In the genomic region with DNA sequence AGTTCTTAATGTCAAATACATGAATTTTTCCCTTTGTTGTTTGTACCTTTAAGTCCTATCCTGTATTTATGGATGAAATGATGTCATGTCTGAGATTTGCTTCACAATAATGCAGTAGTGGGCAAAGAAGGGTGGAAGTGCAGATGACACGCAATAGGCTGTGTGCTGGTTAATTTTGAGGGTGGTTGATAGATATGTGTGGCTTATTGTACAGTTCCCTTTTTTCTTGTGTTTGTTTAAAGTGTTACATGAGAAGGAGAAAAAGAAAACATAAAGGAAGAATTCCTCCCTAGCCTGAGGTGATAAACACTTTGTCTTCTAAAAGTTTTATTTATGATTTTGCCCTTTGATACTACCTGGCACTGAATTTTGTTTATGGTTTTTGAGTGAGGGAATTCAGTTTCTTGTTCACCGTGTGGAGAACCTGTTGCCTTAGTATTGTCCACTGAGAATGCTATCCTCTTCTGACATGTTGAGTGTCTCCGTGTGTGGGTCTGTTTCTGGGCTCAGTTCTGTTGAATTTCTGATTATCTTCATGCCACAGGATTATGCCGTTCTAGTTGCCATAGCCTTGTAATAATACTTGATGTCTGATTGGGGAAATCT, we compare ENCODE assay signal across 14 cellular contexts. TPM values are rescaled to one million over a fixed set of nuclear protein-coding genes. Genes with fewer than 3 reads are reported as not detected.
A peak's percentile ranks its signal among the peaks of the same experiment; 100 is the strongest.
DNase-seq lines count a peak whose midpoint lies in the region; ATAC-seq, FAIRE-seq and TF ChIP-seq lines count a peak whose summit lies in the region.
"Had no signal": no experiment of that assay in that cellular context is flagged by ENCODE, and none has a peak within 500 bp of the region (broad histone marks: within the 10 kb centered on the region; RNA-seq: fewer than 3 reads in every experiment).

No MANE protein-coding gene starts in this region.

- no peak overlapping the region for H2AFZ ChIP-seq in HepG2 (ENCODE audit: low read length)

- TF ChIP-seq RAD21 in HepG2 (CRISPR knock-in tag; IDR thresholded peaks at IDR 0.05) = no peak

- H3K9me3 Mint-ChIP-seq in activated T-cell treated with anti-CD3 and anti-CD28 coated beads, Interleukin-2, amount 50 U/mL, for 24 hours = no peaks in the 10 kb centered on the region
- no peaks in the 10 kb centered on the region for H3K9me3 Mint-ChIP-seq in activated T-cell treated with anti-CD3 and anti-CD28 coated beads, Interleukin-2, amount 50 U/mL, for 4 hours
- H3K9me3 Mint-ChIP-seq in type B pancreatic cell = no peaks in the 10 kb centered on the region

- TF ChIP-seq EP300 in HepG2 (IDR thresholded peaks at IDR 0.05; ENCODE audit: low read depth in 2 of 2, low read length in 2 of 2) = no peak
- TF ChIP-seq EP300 in HepG2 (CRISPR knock-in tag; IDR thresholded peaks at IDR 0.05; ENCODE audit: borderline replicate concordance) = no peak

- H3K79me2 ChIP-seq in HepG2 (ENCODE audit: insufficient read depth, low read length) = peaks cover 18% of the 10 kb centered on the region

- H3K9me3 ChIP-seq in HepG2 (ENCODE audit: low read length) = no peaks in the 10 kb centered on the region
- H3K9me3 ChIP-seq: SJSA1, tibial artery had no signal

- 96% methylated on average over 4 of the region's 4 CpGs for WGBS in HepG2 (ENCODE audit: low lambda C conversion rate)

- H3K27me3 Mint-ChIP-seq in activated T-cell treated with anti-CD3 and anti-CD28 coated beads, Interleukin-2, amount 50 U/mL, for 24 hours = no peaks in the 10 kb centered on the region
- H3K27me3 Mint-ChIP-seq in activated T-cell treated with anti-CD3 and anti-CD28 coated beads, Interleukin-2, amount 50 U/mL, for 4 hours (ENCODE audit: low read depth) = no peaks in the 10 kb centered on the region
- no peaks in the 10 kb centered on the region for H3K27me3 Mint-ChIP-seq in type B pancreatic cell

- no peak for ATAC-seq in activated T-cell treated with anti-CD3 and anti-CD28 coated beads, Interleukin-2, amount 50 U/mL, for 4 hours
- no peak for ATAC-seq in HepG2
- no peak for ATAC-seq in GM18502 (IDR thresholded peaks at IDR 0.05; ENCODE audit: poor library complexity, unreplicated experiment)

- no peak for DNase-seq in activated T-cell treated with anti-CD3 and anti-CD28 coated beads, Interleukin-2, amount 50 U/mL, for 24 hours
- no peak for DNase-seq in activated T-cell treated with anti-CD3 and anti-CD28 coated beads, Interleukin-2, amount 50 U/mL, for 4 hours
- DNase-seq in SIG-M5 (lab: John Stamatoyannopoulos, UW) (peak; percentile 6), left kidney (ENCODE audit: low read depth, low spot score) (peak; percentile 69), type B pancreatic cell (ENCODE audit: extremely low spot score, unreplicated experiment) (no peak), HepG2 (ENCODE audit: low spot score) (no peak), DMS153 treated with DMSO at 0.1 percent for 48 hours (lab: John Stamatoyannopoulos, UW; ENCODE audit: unreplicated experiment) (no peak)
- DNase-seq: activated effector memory CD4-positive, alpha-beta T cell treated with Interleukin-2 at 50 U/mL for 16 hours; NCI-H1048; NCI-H446 treated with DMSO at 0.1 percent for 48 hours; tibial artery had no signal

- intact Hi-C loops in HepG2 (cut with micrococcal nuclease; ENCODE audit: unreplicated experiment) = no loop called here

- H3K36me3 ChIP-seq in HepG2 (replicated peaks in 1 of 2; ENCODE audit: control insufficient read depth in 1 of 2, insufficient read depth in 2 of 2, low read length in 2 of 2) = peaks cover 12 to 27% of the 10 kb centered on the region in 2 experiments
- H3K36me3 ChIP-seq: tibial artery had no signal

- no peak overlapping the region for H3K4me3 Mint-ChIP-seq in activated T-cell treated with anti-CD3 and anti-CD28 coated beads, Interleukin-2, amount 50 U/mL, for 24 hours
- no peak overlapping the region for H3K4me3 Mint-ChIP-seq in activated T-cell treated with anti-CD3 and anti-CD28 coated beads, Interleukin-2, amount 50 U/mL, for 4 hours
- H3K4me3 Mint-ChIP-seq in type B pancreatic cell = no peak overlapping the region

- in situ Hi-C loops in HepG2 (cut with HindIII; ENCODE audit: extremely low pct_ligation_motif_present, low pct_unique_long_range_greater_than_20kb) = no loop called here

- POLR2A ChIA-PET in HepG2 (lab: Yijun Ruan, JAX) = no interaction called here

- no peak overlapping the region for H3K27ac ChIP-seq in HepG2 (ENCODE audit: extremely low read length, insufficient read depth, low read length)
- H3K27ac ChIP-seq: SJSA1, tibial artery had no signal

- H3K4me2 ChIP-seq in HepG2 (ENCODE audit: low read depth, low read length) = no peak overlapping the region

- CTCF ChIA-PET in HepG2 (lab: Yijun Ruan, JAX; ENCODE audit: low intra/inter-chr PET ratio, low total read pairs) = no interaction called here

- no peak overlapping the region for H3K9ac ChIP-seq in HepG2 (ENCODE audit: insufficient read depth, low read depth, low read length)

- no TSS peak for BruUV-seq in HepG2 (replicated peaks; lab: Mats Ljungman, UMichigan)

- no peak for FAIRE-seq in HepG2 (lab: Jason Lieb, UNC)
- FAIRE-seq: A204.1 had no signal

- H3K27ac Mint-ChIP-seq in activated T-cell treated with anti-CD3 and anti-CD28 coated beads, Interleukin-2, amount 50 U/mL, for 24 hours = peak overlapping the region; percentile 9
- H3K27ac Mint-ChIP-seq in type B pancreatic cell = peak overlapping the region; percentile 3

- no peak for TF ChIP-seq POLR2A in HepG2 (IDR thresholded peaks at IDR 0.05; ENCODE audit: insufficient read depth in 1 of 2, low read depth in 2 of 2, low read length in 2 of 2)

- peaks cover 72% of the 10 kb centered on the region for H3K4me1 Mint-ChIP-seq in activated T-cell treated with anti-CD3 and anti-CD28 coated beads, Interleukin-2, amount 50 U/mL, for 24 hours (ENCODE audit: low read depth)
- peaks cover 74% of the 10 kb centered on the region for H3K4me1 Mint-ChIP-seq in activated T-cell treated with anti-CD3 and anti-CD28 coated beads, Interleukin-2, amount 50 U/mL, for 4 hours (ENCODE audit: low read depth)
- H3K4me1 Mint-ChIP-seq in type B pancreatic cell (ENCODE audit: unreplicated experiment) = peaks cover 26% of the 10 kb centered on the region

- peaks cover 88% of the 10 kb centered on the region for H3K36me3 Mint-ChIP-seq in activated T-cell treated with anti-CD3 and anti-CD28 coated beads, Interleukin-2, amount 50 U/mL, for 24 hours (ENCODE audit: low read depth)
- peaks cover 41% of the 10 kb centered on the region for H3K36me3 Mint-ChIP-seq in activated T-cell treated with anti-CD3 and anti-CD28 coated beads, Interleukin-2, amount 50 U/mL, for 4 hours (ENCODE audit: insufficient read depth)
- H3K36me3 Mint-ChIP-seq in type B pancreatic cell = peaks cover 52% of the 10 kb centered on the region

- 0 out of 2 replicates have a peak, but pooled peaks cover 5% of the 10 kb centered on the region for H3K4me1 ChIP-seq in HepG2 (ENCODE audit: insufficient read depth, low read length)

- TF ChIP-seq CTCF in type B pancreatic cell (conservative IDR thresholded peaks at IDR 0.05) (no peak), HepG2 (CRISPR knock-in tag; IDR thresholded peaks at IDR 0.05) (no peak)

- H4K20me1 ChIP-seq in HepG2 (ENCODE audit: insufficient read depth, low read length) = no peaks in the 10 kb centered on the region; the same call in 1 of the 2 replicates

- no peak overlapping the region for H3K4me3 ChIP-seq in HepG2 (replicated peaks in 1 of 3; ENCODE audit: insufficient read depth in 1 of 3, low read depth in 2 of 3, low read length in 3 of 3)
- H3K4me3 ChIP-seq: SJSA1, tibial artery had no signal

- no peaks in the 10 kb centered on the region for H3K27me3 ChIP-seq in HepG2 (ENCODE audit: control insufficient read depth in 1 of 2, insufficient read depth in 2 of 2, low read length in 2 of 2)
- H3K27me3 ChIP-seq: SJSA1, tibial artery had no signal

RNA-seq across cellular contexts. Expression of a gene that starts 52.2 kb away (rescaled TPM):
- 10 to 100 TPM; 30.5 to 36.8 (median 34.4) TPM for total RNA-seq in activated T-cell treated with anti-CD3 and anti-CD28 coated beads, Interleukin-2, amount 50 U/mL, for 4 hours
- total RNA-seq in type B pancreatic cell (ENCODE audit: low replicate concordance) (42.1 and 46.7 TPM in 2 replicates), HepG2 (2016; rRNA removed; fragmentation: Illumina TruSeq; extraction: Trizol) (32.0 and 34.6 TPM in 2 replicates)
- total RNA-seq in HepG2 (2016; cell fraction: cytosol; rRNA removed; fragmentation: Illumina TruSeq; extraction: Trizol; ENCODE audit: low read depth) = 63.1 and 65.2 TPM in 2 replicates
- 30.3 and 34.1 TPM in 2 replicates for total RNA-seq in HepG2 (2016; cell fraction: insoluble cytoplasmic fraction; rRNA removed; fragmentation: Illumina TruSeq; extraction: Trizol)
- total RNA-seq in HepG2 (2016; cell fraction: membrane; rRNA removed; fragmentation: Illumina TruSeq; extraction: Trizol) = 105 and 109 TPM in 2 replicates
- 19.5 and 23.6 TPM in 2 replicates for total RNA-seq in HepG2 (2016; cell fraction: nucleus; rRNA removed; fragmentation: Illumina TruSeq; extraction: Trizol)
- 23.8 and 28.2 TPM in 2 replicates for polyA plus RNA-seq in HepG2 (2011; rRNA removed)
- polyA plus RNA-seq in HepG2 (2011; cell fraction: cytosol; rRNA removed) = 19.2 and 21.3 TPM in 2 replicates
- polyA plus RNA-seq in HepG2 (2011; cell fraction: nucleus; rRNA removed) = 13.3 and 17.0 TPM in 2 replicates
- 16.2 and 23.6 TPM in 2 replicates for polyA plus RNA-seq in HepG2 (2012)
- polyA plus RNA-seq in HepG2 (2016; cell fraction: cytosol; fragmentation: Illumina TruSeq; extraction: Trizol; ENCODE audit: low read depth) = 84.3 and 93.9 TPM in 2 replicates
- 36.9 and 39.3 TPM in 2 replicates for polyA plus RNA-seq in HepG2 (2016; cell fraction: insoluble cytoplasmic fraction; fragmentation: Illumina TruSeq; extraction: Trizol; ENCODE audit: low read depth)
- 109 and 110 TPM in 2 replicates for polyA plus RNA-seq in HepG2 (2016; cell fraction: membrane; fragmentation: Illumina TruSeq; extraction: Trizol; ENCODE audit: low read depth)
- polyA plus RNA-seq in HepG2 (2016; cell fraction: nucleus; fragmentation: Illumina TruSeq; extraction: Trizol; ENCODE audit: insufficient read depth, low read depth) = 28.1 and 30.4 TPM in 2 replicates
- polyA minus RNA-seq in HepG2 (2011; rRNA and poly(A)+ RNA removed; ENCODE audit: low replicate concordance) = 19.7 and 40.4 TPM in 2 replicates
- polyA minus RNA-seq in HepG2 (2011; cell fraction: cytosol; rRNA and poly(A)+ RNA removed) = 12.2 and 13.4 TPM in 2 replicates
- polyA minus RNA-seq in HepG2 (2011; cell fraction: nucleus; rRNA and poly(A)+ RNA removed) = 30.3 and 39.2 TPM in 2 replicates

RNA-seq across cellular contexts. Expression of a gene that starts 54.1 kb away (rescaled TPM):
- 100 to 1,000 TPM; 116 to 124 (median 123) TPM for total RNA-seq in activated T-cell treated with anti-CD3 and anti-CD28 coated beads, Interleukin-2, amount 50 U/mL, for 4 hours
- total RNA-seq in type B pancreatic cell (ENCODE audit: low replicate concordance) (72.5 and 89.4 TPM in 2 replicates), HepG2 (2016; rRNA removed; fragmentation: Illumina TruSeq; extraction: Trizol) (41.3 and 41.8 TPM in 2 replicates)
- total RNA-seq in HepG2 (2016; cell fraction: cytosol; rRNA removed; fragmentation: Illumina TruSeq; extraction: Trizol; ENCODE audit: low read depth) = 99.4 and 110 TPM in 2 replicates
- 34.8 and 42.4 TPM in 2 replicates for total RNA-seq in HepG2 (2016; cell fraction: insoluble cytoplasmic fraction; rRNA removed; fragmentation: Illumina TruSeq; extraction: Trizol)
- 53.4 and 57.8 TPM in 2 replicates for total RNA-seq in HepG2 (2016; cell fraction: membrane; rRNA removed; fragmentation: Illumina TruSeq; extraction: Trizol)
- 46.0 and 59.3 TPM in 2 replicates for total RNA-seq in HepG2 (2016; cell fraction: nucleus; rRNA removed; fragmentation: Illumina TruSeq; extraction: Trizol)
- 39.2 and 44.4 TPM in 2 replicates for polyA plus RNA-seq in HepG2 (2011; rRNA removed)
- polyA plus RNA-seq in HepG2 (2011; cell fraction: cytosol; rRNA removed) = 26.9 and 28.9 TPM in 2 replicates
- polyA plus RNA-seq in HepG2 (2011; cell fraction: nucleus; rRNA removed) = 51.5 and 59.5 TPM in 2 replicates
- polyA plus RNA-seq in HepG2 (2012) = 31.6 and 31.7 TPM in 2 replicates
- polyA plus RNA-seq in HepG2 (2016; cell fraction: cytosol; fragmentation: Illumina TruSeq; extraction: Trizol; ENCODE audit: low read depth) = 9.1 and 10.0 TPM in 2 replicates
- polyA plus RNA-seq in HepG2 (2016; cell fraction: insoluble cytoplasmic fraction; fragmentation: Illumina TruSeq; extraction: Trizol; ENCODE audit: low read depth) = 45.9 and 57.3 TPM in 2 replicates
- 27.2 and 34.6 TPM in 2 replicates for polyA plus RNA-seq in HepG2 (2016; cell fraction: membrane; fragmentation: Illumina TruSeq; extraction: Trizol; ENCODE audit: low read depth)
- 71.5 and 73.7 TPM in 2 replicates for polyA plus RNA-seq in HepG2 (2016; cell fraction: nucleus; fragmentation: Illumina TruSeq; extraction: Trizol; ENCODE audit: insufficient read depth, low read depth)
- 98.1 and 226 TPM in 2 replicates for polyA minus RNA-seq in HepG2 (2011; rRNA and poly(A)+ RNA removed; ENCODE audit: low replicate concordance)
- 69.2 and 72.5 TPM in 2 replicates for polyA minus RNA-seq in HepG2 (2011; cell fraction: cytosol; rRNA and poly(A)+ RNA removed)
- polyA minus RNA-seq in HepG2 (2011; cell fraction: nucleus; rRNA and poly(A)+ RNA removed) = 102 and 129 TPM in 2 replicates

Comparison
In these comparisons a context has a peak if more than half of its experiments do, and no peak if none do; other contexts are left out.
1. DNase-seq: peak in SIG-M5 (single experiment) and left kidney (single experiment); none in activated T-cell treated with anti-CD3 and anti-CD28 coated beads, Interleukin-2, amount 50 U/mL, for 24 hours (single experiment), activated T-cell treated with anti-CD3 and anti-CD28 coated beads, Interleukin-2, amount 50 U/mL, for 4 hours (single experiment), type B pancreatic cell (single experiment), HepG2 (single experiment) and DMS153 treated with DMSO at 0.1 percent for 48 hours (single experiment).